ENCODE assay signal across 2 cellular contexts in genomic region chr4:56961107-56961500, GRCh38.
A peak's percentile ranks its signal among the peaks of the same experiment; 100 is the strongest.
TF ChIP-seq lines count a peak whose summit lies in the region.

No MANE protein-coding gene starts in this region.

TF ChIP-seq in HCT116, 20 proteins besides CTCF, POLR2A, EP300 and RAD21:
- TF ChIP-seq, protein P1, sequence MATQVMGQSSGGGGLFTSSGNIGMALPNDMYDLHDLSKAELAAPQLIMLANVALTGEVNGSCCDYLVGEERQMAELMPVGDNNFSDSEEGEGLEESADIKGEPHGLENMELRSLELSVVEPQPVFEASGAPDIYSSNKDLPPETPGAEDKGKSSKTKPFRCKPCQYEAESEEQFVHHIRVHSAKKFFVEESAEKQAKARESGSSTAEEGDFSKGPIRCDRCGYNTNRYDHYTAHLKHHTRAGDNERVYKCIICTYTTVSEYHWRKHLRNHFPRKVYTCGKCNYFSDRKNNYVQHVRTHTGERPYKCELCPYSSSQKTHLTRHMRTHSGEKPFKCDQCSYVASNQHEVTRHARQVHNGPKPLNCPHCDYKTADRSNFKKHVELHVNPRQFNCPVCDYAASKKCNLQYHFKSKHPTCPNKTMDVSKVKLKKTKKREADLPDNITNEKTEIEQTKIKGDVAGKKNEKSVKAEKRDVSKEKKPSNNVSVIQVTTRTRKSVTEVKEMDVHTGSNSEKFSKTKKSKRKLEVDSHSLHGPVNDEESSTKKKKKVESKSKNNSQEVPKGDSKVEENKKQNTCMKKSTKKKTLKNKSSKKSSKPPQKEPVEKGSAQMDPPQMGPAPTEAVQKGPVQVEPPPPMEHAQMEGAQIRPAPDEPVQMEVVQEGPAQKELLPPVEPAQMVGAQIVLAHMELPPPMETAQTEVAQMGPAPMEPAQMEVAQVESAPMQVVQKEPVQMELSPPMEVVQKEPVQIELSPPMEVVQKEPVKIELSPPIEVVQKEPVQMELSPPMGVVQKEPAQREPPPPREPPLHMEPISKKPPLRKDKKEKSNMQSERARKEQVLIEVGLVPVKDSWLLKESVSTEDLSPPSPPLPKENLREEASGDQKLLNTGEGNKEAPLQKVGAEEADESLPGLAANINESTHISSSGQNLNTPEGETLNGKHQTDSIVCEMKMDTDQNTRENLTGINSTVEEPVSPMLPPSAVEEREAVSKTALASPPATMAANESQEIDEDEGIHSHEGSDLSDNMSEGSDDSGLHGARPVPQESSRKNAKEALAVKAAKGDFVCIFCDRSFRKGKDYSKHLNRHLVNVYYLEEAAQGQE (IDR thresholded peaks at IDR 0.05; ENCODE audit: low read depth), result no peak
- TF ChIP-seq YY1 (IDR thresholded peaks at IDR 0.05; ENCODE audit: extremely low read depth, insufficient replicate concordance, low read depth, low read length) (no peak), ELF1 (IDR thresholded peaks at IDR 0.05; ENCODE audit: borderline replicate concordance, low read depth) (no peak), EZH2phosphoT487 (IDR thresholded peaks at IDR 0.05; ENCODE audit: borderline replicate concordance) (no peak), CEBPB (IDR thresholded peaks at IDR 0.05; ENCODE audit: low read depth) (no peak), ZNF274 (IDR thresholded peaks at IDR 0.05; ENCODE audit: low read depth, low read length) (no peak), JUND (IDR thresholded peaks at IDR 0.05) (no peak), EGR1 (IDR thresholded peaks at IDR 0.05; ENCODE audit: low read depth) (no peak), ZFX (IDR thresholded peaks at IDR 0.05) (no peak), MAX (IDR thresholded peaks at IDR 0.05) (no peak)
TF ChIP-seq in HCT116: peak in this region for 0.

TF ChIP-seq in WTC11, 78 proteins besides CTCF, POLR2A, EP300 and RAD21:
- no peak for TF ChIP-seq PRDM15 (CRISPR knock-in tag; IDR thresholded peaks at IDR 0.05)
- peak; percentile 85 for TF ChIP-seq ZNF121 (CRISPR knock-in tag; IDR thresholded peaks at IDR 0.05)
